ENCODE assay signal across 1 cellular context in genomic region chr1:1001631-1002300, GRCh38.
TF ChIP-seq lines count a peak whose summit lies in the region.

No MANE protein-coding gene starts in this region.

TF ChIP-seq in HepG2, 621 proteins besides CTCF, POLR2A, EP300 and RAD21 (continued from another document and continues in another):
- TF ChIP-seq ZBTB46 (CRISPR knock-in tag; IDR thresholded peaks at IDR 0.05; ENCODE audit: borderline replicate concordance) (no peak), ZNF678 (CRISPR knock-in tag; IDR thresholded peaks at IDR 0.05) (no peak), KLF12 (CRISPR knock-in tag; IDR thresholded peaks at IDR 0.05; ENCODE audit: borderline replicate concordance) (no peak), HOXD1 (CRISPR knock-in tag; IDR thresholded peaks at IDR 0.05) (no peak), SMARCE1 (IDR thresholded peaks at IDR 0.05; ENCODE audit: borderline replicate concordance) (no peak), ZNF550 (CRISPR knock-in tag; IDR thresholded peaks at IDR 0.05; ENCODE audit: borderline replicate concordance) (no peak), KLF13 (CRISPR knock-in tag; IDR thresholded peaks at IDR 0.05) (no peak), PHF21A (CRISPR knock-in tag; IDR thresholded peaks at IDR 0.05) (peak; percentile 73), POLR2G (IDR thresholded peaks at IDR 0.05; ENCODE audit: low read depth, low read length) (peak; percentile 75), CBFB (CRISPR knock-in tag; IDR thresholded peaks at IDR 0.05) (peak; percentile 70; the same call in 1 of the 2 replicates), ZBTB44 (CRISPR knock-in tag; IDR thresholded peaks at IDR 0.05) (no peak), ZNF615 (CRISPR knock-in tag; IDR thresholded peaks at IDR 0.05; ENCODE audit: borderline replicate concordance) (no peak), ZNF264 (CRISPR knock-in tag; IDR thresholded peaks at IDR 0.05) (no peak), ZNF614 (CRISPR knock-in tag; IDR thresholded peaks at IDR 0.05; ENCODE audit: borderline replicate concordance) (no peak), TFDP2 (CRISPR knock-in tag; IDR thresholded peaks at IDR 0.05) (peak; percentile 82), ZBTB14 (CRISPR knock-in tag; IDR thresholded peaks at IDR 0.05) (no peak), ZNF382 (CRISPR knock-in tag; IDR thresholded peaks at IDR 0.05; ENCODE audit: borderline replicate concordance) (no peak), PRDM4 (CRISPR knock-in tag; IDR thresholded peaks at IDR 0.05; ENCODE audit: borderline replicate concordance) (no peak), ZNF704 (CRISPR knock-in tag; IDR thresholded peaks at IDR 0.05; ENCODE audit: borderline replicate concordance) (no peak), ZNF282 (IDR thresholded peaks at IDR 0.05; ENCODE audit: partially characterized antibody) (no peak), CREB1 (IDR thresholded peaks at IDR 0.05) (no peak), CREB1 (CRISPR knock-in tag; IDR thresholded peaks at IDR 0.05) (no peak), ERF (CRISPR knock-in tag; IDR thresholded peaks at IDR 0.05) (peak; percentile 72; the same call in 1 of the 2 replicates), ZNF609 (CRISPR knock-in tag; IDR thresholded peaks at IDR 0.05; ENCODE audit: borderline replicate concordance) (no peak), FOSL1 (CRISPR knock-in tag; IDR thresholded peaks at IDR 0.05; ENCODE audit: borderline replicate concordance) (no peak), MAFG (CRISPR knock-in tag; IDR thresholded peaks at IDR 0.05) (no peak), PLRG1 (conservative IDR thresholded peaks at IDR 0.05) (no peak), ZNF451 (CRISPR knock-in tag; IDR thresholded peaks at IDR 0.05) (peak; percentile 25; the same call in 1 of the 2 replicates), RBM22 (optimal IDR thresholded peaks at IDR 0.05; ENCODE audit: low read length) (no peak), RFX5 (IDR thresholded peaks at IDR 0.05; ENCODE audit: low read depth, low read length) (no peak), FLYWCH1 (CRISPR knock-in tag; IDR thresholded peaks at IDR 0.05) (no peak), HNRNPUL1 (IDR thresholded peaks at IDR 0.05; ENCODE audit: low read depth, low read length) (no peak), NCOA2 (CRISPR knock-in tag; IDR thresholded peaks at IDR 0.05) (no peak; the same call in 1 of the 2 replicates), ZNF558 (CRISPR knock-in tag; IDR thresholded peaks at IDR 0.05; ENCODE audit: borderline replicate concordance) (0 out of 2 replicates have a peak, but pooled peaks have one; percentile 18), NR2F1 (CRISPR knock-in tag; IDR thresholded peaks at IDR 0.05) (no peak), ZBTB43 (CRISPR knock-in tag; conservative IDR thresholded peaks at IDR 0.05) (no peak), SRY (CRISPR knock-in tag; IDR thresholded peaks at IDR 0.05) (0 out of 2 replicates have a peak, but pooled peaks have one; percentile 60), ZNF879 (CRISPR knock-in tag; IDR thresholded peaks at IDR 0.05) (no peak), FOXK2 (IDR thresholded peaks at IDR 0.05) (no peak), ZBTB3 (CRISPR knock-in tag; IDR thresholded peaks at IDR 0.05; ENCODE audit: borderline replicate concordance, low read depth) (no peak), ZFP91 (CRISPR knock-in tag; IDR thresholded peaks at IDR 0.05; ENCODE audit: borderline replicate concordance) (peak; percentile 71), ZNF24 (IDR thresholded peaks at IDR 0.05) (no peak), PAF1 (CRISPR knock-in tag; IDR thresholded peaks at IDR 0.05) (peak; percentile 14; the same call in 1 of the 2 replicates), EZH2 (conservative IDR thresholded peaks at IDR 0.05; ENCODE audit: low read depth, low read length) (no peak), CSRNP2 (CRISPR knock-in tag; conservative IDR thresholded peaks at IDR 0.05; ENCODE audit: low read depth) (no peak)
